Comparison of ENCODE assay signal across 10 cellular contexts in the genomic region with DNA sequence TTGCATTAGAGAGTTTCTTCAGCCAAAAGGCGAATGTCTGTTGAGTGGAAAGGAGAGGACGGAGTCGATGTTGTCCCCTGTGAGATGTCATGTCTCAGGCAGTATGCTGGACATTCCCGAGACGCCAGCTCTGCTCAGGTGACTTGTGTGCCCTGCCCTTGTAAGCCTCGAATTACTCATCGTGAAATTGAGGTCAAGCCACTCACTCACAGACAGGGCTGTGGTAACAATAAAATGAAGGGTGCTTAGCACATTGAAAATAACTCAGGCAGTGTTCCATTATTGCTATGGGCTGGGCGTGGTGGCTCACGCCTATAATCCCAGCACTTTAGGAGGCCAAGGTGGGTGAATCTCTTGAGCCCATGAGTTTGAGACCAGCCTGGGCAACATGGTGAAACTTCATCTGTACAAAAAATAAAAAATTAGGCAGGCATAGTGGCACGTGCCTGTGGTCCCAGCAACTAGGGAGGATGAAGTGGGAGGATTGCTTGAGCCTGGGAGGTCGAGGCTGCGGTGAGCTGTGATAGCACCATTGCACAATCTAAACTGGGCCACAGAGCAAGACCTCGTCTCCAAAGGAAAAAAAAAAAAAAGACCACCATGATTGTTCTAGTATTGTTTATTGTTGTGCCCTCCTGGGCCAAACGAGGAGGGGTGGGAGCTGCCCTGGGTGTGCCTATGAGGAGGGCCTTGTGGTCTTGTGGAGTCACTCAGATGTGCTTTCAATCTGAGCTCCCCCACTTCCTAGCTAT.
DNase-seq lines count a peak whose midpoint lies in the region; ATAC-seq and TF ChIP-seq lines count a peak whose summit lies in the region.
"Had no signal": no experiment of that assay in that cellular context is flagged by ENCODE, and none has a peak within 500 bp of the region (broad histone marks: within the 10 kb centered on the region; RNA-seq: fewer than 3 reads in every experiment).

No MANE protein-coding gene starts in this region.

- POLR2A ChIA-PET in IMR-90 (lab: Charles Lee; ENCODE audit: unreplicated experiment) = interaction anchor here (0.8 to 1.0 kb wide), 2 partner anchors 116 to 216 kb away, joined by 3 to 4 read pairs; no protein-coding TSS in a partner anchor
- POLR2A ChIA-PET in Caco-2 (lab: Charles Lee) = no interaction called here

- peak overlapping the region; percentile 93 for H4K5ac ChIP-seq in IMR-90 (ENCODE audit: low read depth, low read length)

- H3K27ac ChIP-seq in IMR-90 (ENCODE audit: insufficient read depth, low read length) (peak overlapping the region; percentile 62), lower lobe of right lung (peak overlapping the region; percentile 43)

- CTCF ChIA-PET in IMR-90 (lab: Yijun Ruan, JAX) = interaction anchor here (1.7 kb wide), 1 partner anchor 114 kb away, joined by 3 read pairs; no protein-coding TSS in a partner anchor
- CTCF ChIA-PET in Caco-2 (lab: Charles Lee) = no interaction called here

- H2BK5ac ChIP-seq in IMR-90 (ENCODE audit: low read depth, low read length, poor library complexity, severe bottlenecking) = peak overlapping the region; percentile 99

- H3K27me3 ChIP-seq in IMR-90 (ENCODE audit: control insufficient read depth, insufficient read depth, low read length) = no peaks in the 10 kb centered on the region
- no peaks in the 10 kb centered on the region for H3K27me3 ChIP-seq in lower lobe of right lung (ENCODE audit: low read depth)
- no peaks in the 10 kb centered on the region; the same call in 1 of the 2 replicates for H3K27me3 ChIP-seq in Caco-2 (replicated peaks; ENCODE audit: control insufficient read depth, insufficient read depth, low read length)

- H3K4me1 Mint-ChIP-seq in type B pancreatic cell (ENCODE audit: unreplicated experiment) (peaks cover 31% of the 10 kb centered on the region), Caco-2 (ENCODE audit: low read depth, unreplicated experiment) (no peaks in the 10 kb centered on the region)
- H3K4me1 Mint-ChIP-seq in activated T-helper 1 cell treated with anti-CD3 and anti-CD28 coated beads, Interleukin-12 subunit alpha, Interleukin-12 subunit beta, Interleukin-2, Interleukin-4 antibody, amounts not matched to agents 30 ng/mL and 10 ng/mL and 1 ng/mL, durations not matched to agents 14 hours and 24 hours and 36 hours (ENCODE audit: low read depth) = peaks cover 6% of the 10 kb centered on the region

- H3K36me3 ChIP-seq in IMR-90 (ENCODE audit: control insufficient read depth, insufficient read depth, low read length) (peaks cover 12% of the 10 kb centered on the region), lower lobe of right lung (no peaks in the 10 kb centered on the region), Caco-2 (ENCODE audit: control insufficient read depth, insufficient read depth, low read length) (no peaks in the 10 kb centered on the region)

- peaks cover 32 to 72% of the 10 kb centered on the region in 2 experiments; a peak in 3 of 4 replicates for H3K79me1 ChIP-seq in IMR-90 (ENCODE audit: low read depth in 1 of 2, low read length in 2 of 2)

- H3K4me1 ChIP-seq in IMR-90 (ENCODE audit: control insufficient read depth, insufficient read depth, low read length) (peaks cover 61% of the 10 kb centered on the region), lower lobe of right lung (peaks cover 9% of the 10 kb centered on the region), Caco-2 (no peaks in the 10 kb centered on the region)

- H3K27me3 Mint-ChIP-seq in type B pancreatic cell = no peaks in the 10 kb centered on the region
- peaks cover 2% of the 10 kb centered on the region for H3K27me3 Mint-ChIP-seq in activated T-helper 1 cell treated with anti-CD3 and anti-CD28 coated beads, Interleukin-12 subunit alpha, Interleukin-12 subunit beta, Interleukin-2, Interleukin-4 antibody, amounts not matched to agents 30 ng/mL and 10 ng/mL and 1 ng/mL, durations not matched to agents 14 hours and 24 hours and 36 hours (ENCODE audit: insufficient read depth)
- no peaks in the 10 kb centered on the region for H3K27me3 Mint-ChIP-seq in Caco-2 (ENCODE audit: insufficient read depth, unreplicated experiment)

- TF ChIP-seq CTCF in IMR-90 (conservative IDR thresholded peaks at IDR 0.05; ENCODE audit: low read depth, low read length) (no peak), epithelial cell of esophagus (IDR thresholded peaks at IDR 0.05; ENCODE audit: insufficient read depth, low read depth, low read length, missing control alignments) (no peak), lower lobe of right lung (IDR thresholded peaks at IDR 0.05) (no peak), type B pancreatic cell (conservative IDR thresholded peaks at IDR 0.05) (no peak), Caco-2 (IDR thresholded peaks at IDR 0.05; ENCODE audit: insufficient read depth in 1 of 2, low read depth in 1 of 2, low read length in 1 of 2, severe bottlenecking in 1 of 2, unreplicated experiment in 1 of 2) (no peak)

- H3K4me3 ChIP-seq in IMR-90 (ENCODE audit: insufficient read depth, low read depth, low read length) = no peak overlapping the region
- H3K4me3 ChIP-seq in epithelial cell of esophagus (ENCODE audit: low read length) = no peak overlapping the region
- H3K4me3 ChIP-seq in lower lobe of right lung = no peak overlapping the region
- no peak overlapping the region for H3K4me3 ChIP-seq in Caco-2 (ENCODE audit: low read depth, low read length)

- dilution Hi-C loops in IMR-90 (cut with HindIII; ENCODE audit: low sequenced_read_pairs, unreplicated experiment) = no loop called here

- H3K9me3 Mint-ChIP-seq in type B pancreatic cell = no peaks in the 10 kb centered on the region
- no peaks in the 10 kb centered on the region for H3K9me3 Mint-ChIP-seq in activated T-helper 1 cell treated with anti-CD3 and anti-CD28 coated beads, Interleukin-12 subunit alpha, Interleukin-12 subunit beta, Interleukin-2, Interleukin-4 antibody, amounts not matched to agents 30 ng/mL and 10 ng/mL and 1 ng/mL, durations not matched to agents 14 hours and 24 hours and 36 hours
- H3K9me3 Mint-ChIP-seq in Caco-2 (ENCODE audit: unreplicated experiment) = no peaks in the 10 kb centered on the region

- H3K4me3 Mint-ChIP-seq in type B pancreatic cell (no peak overlapping the region), Caco-2 (ENCODE audit: unreplicated experiment) (no peak overlapping the region)
- no peak overlapping the region for H3K4me3 Mint-ChIP-seq in activated T-helper 1 cell treated with anti-CD3 and anti-CD28 coated beads, Interleukin-12 subunit alpha, Interleukin-12 subunit beta, Interleukin-2, Interleukin-4 antibody, amounts not matched to agents 30 ng/mL and 10 ng/mL and 1 ng/mL, durations not matched to agents 14 hours and 24 hours and 36 hours

- H2AFZ ChIP-seq in IMR-90 (replicated peaks; ENCODE audit: low read length, poor library complexity) = no peak overlapping the region

- no peaks in the 10 kb centered on the region for H3K9me3 ChIP-seq in IMR-90 (ENCODE audit: control insufficient read depth, insufficient read depth, low read length)
- no peaks in the 10 kb centered on the region for H3K9me3 ChIP-seq in lower lobe of right lung
- no peaks in the 10 kb centered on the region for H3K9me3 ChIP-seq in Caco-2

- H2BK15ac ChIP-seq in IMR-90 (ENCODE audit: low read depth, low read length) = peak overlapping the region; percentile 99

- peak overlapping the region; percentile 96 for H3K14ac ChIP-seq in IMR-90 (replicated peaks; ENCODE audit: low read depth, low read length)

- H3K4ac ChIP-seq in IMR-90 (ENCODE audit: low read depth, low read length) = peak overlapping the region; percentile 98

- H3K9ac ChIP-seq in IMR-90 (ENCODE audit: low read depth, low read length) = no peak overlapping the region

- in situ Hi-C loops in IMR-90 (cut with MboI; ENCODE audit: low sequenced_read_pairs) = no loop called here

- TF ChIP-seq POLR2A in IMR-90 (IDR thresholded peaks at IDR 0.05; ENCODE audit: low read depth, low read length) = no peak

- no peak overlapping the region for H3K4me2 ChIP-seq in IMR-90 (ENCODE audit: low read depth, low read length)

- peak overlapping the region; percentile 53 for H3K23ac ChIP-seq in IMR-90 (ENCODE audit: low read depth, low read length)

- peak overlapping the region; percentile 100 for H2AK5ac ChIP-seq in IMR-90 (ENCODE audit: low read depth, low read length)

- DNase-seq in IMR-90 = peak; percentile 46
- DNase-seq in epithelial cell of esophagus (ENCODE audit: low read depth) = peak; percentile 69
- no peak for DNase-seq in lower lobe of right lung
- DNase-seq in type B pancreatic cell (ENCODE audit: extremely low spot score, unreplicated experiment) = no peak
- DNase-seq in activated T-helper 1 cell treated with anti-CD3 and anti-CD28 coated beads, Interleukin-12 subunit alpha, Interleukin-12 subunit beta, Interleukin-2, Interleukin-4 antibody, amounts not matched to agents 30 ng/mL and 10 ng/mL and 1 ng/mL, durations not matched to agents 14 hours and 24 hours and 36 hours (ENCODE audit: low spot score) = no peak
- no peak for DNase-seq in Caco-2
- DNase-seq: activated effector memory CD4-positive, alpha-beta T cell treated with anti-CD3 and anti-CD28 coated beads, Interleukin-2, amount 50 U/mL, for 16 hours; NCI-H526 treated with DMSO at 0.1 percent for 48 hours had no signal

- WGBS in IMR-90 (ENCODE audit: extremely low coverage in 2 of 2, insufficient read length in 1 of 2), 2 experiments = 90% methylated on average over 2 of the region's 14 CpGs; no CpG with 5 or more reads in 1 of the 2 experiments

- H3K56ac ChIP-seq in IMR-90 (ENCODE audit: extremely low read depth, insufficient read depth, low read length) = peak overlapping the region; percentile 7; the same call in 1 of the 2 replicates

- no peaks in the 10 kb centered on the region for H4K20me1 ChIP-seq in IMR-90 (ENCODE audit: insufficient read depth, low read length)

- intact Hi-C loops in IMR-90 (cut with micrococcal nuclease) = loop anchor here (5.0 kb wide), 1 partner anchor 212 kb away; a partner anchor contains a TSS
- intact Hi-C loops in lower lobe of right lung (cut with DNase I) = no loop called here
- intact Hi-C loops in activated T-helper 1 cell treated with anti-CD3 and anti-CD28 coated beads, Interleukin-12 subunit alpha, Interleukin-12 subunit beta, Interleukin-2, Interleukin-4 antibody, amounts not matched to agents 30 ng/mL and 10 ng/mL and 1 ng/mL, durations not matched to agents 14 hours and 24 hours and 36 hours (cut with micrococcal nuclease) = no loop called here
- intact Hi-C loops in Caco-2 (cut with micrococcal nuclease; ENCODE audit: unreplicated experiment) = no loop called here

- peak overlapping the region; percentile 99 for H4K91ac ChIP-seq in IMR-90 (ENCODE audit: insufficient read depth, low read depth, low read length)

- BruUV-seq in IMR-90 (replicated peaks; lab: Mats Ljungman, UMichigan) = no TSS peak
- BruUV-seq in Caco-2 (replicated peaks; lab: Mats Ljungman, UMichigan) = no TSS peak

- peak overlapping the region; percentile 99 for H3K18ac ChIP-seq in IMR-90 (ENCODE audit: low read depth, low read length)

- H3K9me1 ChIP-seq in IMR-90 (ENCODE audit: insufficient read depth, low read length) = peaks cover 52% of the 10 kb centered on the region

- peak overlapping the region; percentile 26 for H3K27ac Mint-ChIP-seq in type B pancreatic cell
- H3K27ac Mint-ChIP-seq in activated T-helper 1 cell treated with anti-CD3 and anti-CD28 coated beads, Interleukin-12 subunit alpha, Interleukin-12 subunit beta, Interleukin-2, Interleukin-4 antibody, amounts not matched to agents 30 ng/mL and 10 ng/mL and 1 ng/mL, durations not matched to agents 14 hours and 24 hours and 36 hours = no peak overlapping the region
- no peak overlapping the region for H3K27ac Mint-ChIP-seq in Caco-2 (ENCODE audit: unreplicated experiment)

- peak overlapping the region; percentile 95 to 98 for H4K8ac ChIP-seq in IMR-90 (ENCODE audit: low read depth in 2 of 2, low read length in 2 of 2)

- H2BK20ac ChIP-seq in IMR-90 (ENCODE audit: low read depth, low read length) = peak overlapping the region; percentile 99

- TF ChIP-seq RAD21 in IMR-90 (IDR thresholded peaks at IDR 0.05; ENCODE audit: low read length) = no peak

- H2BK120ac ChIP-seq in IMR-90 (ENCODE audit: low read depth, low read length) = peak overlapping the region; percentile 99

- ATAC-seq in IMR-90 (ENCODE audit: low read depth) (no peak), lower lobe of right lung (peak; percentile 82 to 85), GM19324 (IDR thresholded peaks at IDR 0.05; ENCODE audit: low FRiP score, unreplicated experiment) (no peak), HG03439 (IDR thresholded peaks at IDR 0.05; ENCODE audit: unreplicated experiment) (no peak)

- peak overlapping the region; percentile 61 for H2AK9ac ChIP-seq in IMR-90 (replicated peaks; ENCODE audit: low read depth, low read length, poor library complexity)

- H3K36me3 Mint-ChIP-seq in type B pancreatic cell (no peaks in the 10 kb centered on the region), Caco-2 (ENCODE audit: insufficient read depth, unreplicated experiment) (no peaks in the 10 kb centered on the region)
- no peaks in the 10 kb centered on the region for H3K36me3 Mint-ChIP-seq in activated T-helper 1 cell treated with anti-CD3 and anti-CD28 coated beads, Interleukin-12 subunit alpha, Interleukin-12 subunit beta, Interleukin-2, Interleukin-4 antibody, amounts not matched to agents 30 ng/mL and 10 ng/mL and 1 ng/mL, durations not matched to agents 14 hours and 24 hours and 36 hours (ENCODE audit: low read depth)

Comparison
In these comparisons a context has a peak if more than half of its experiments do, and no peak if none do; other contexts are left out.
1. ATAC-seq: peak in lower lobe of right lung (2 of 2); none in IMR-90 (single experiment), GM19324 (single experiment) and HG03439 (single experiment).
2. DNase-seq: peak in IMR-90 (single experiment) and epithelial cell of esophagus (single experiment); none in lower lobe of right lung (single experiment), type B pancreatic cell (single experiment), activated T-helper 1 cell treated with anti-CD3 and anti-CD28 coated beads, Interleukin-12 subunit alpha, Interleukin-12 subunit beta, Interleukin-2, Interleukin-4 antibody, amounts not matched to agents 30 ng/mL and 10 ng/mL and 1 ng/mL, durations not matched to agents 14 hours and 24 hours and 36 hours (single experiment) and Caco-2 (0 of 2).